ENCODE assay signal across 8 cellular contexts in the genomic region with DNA sequence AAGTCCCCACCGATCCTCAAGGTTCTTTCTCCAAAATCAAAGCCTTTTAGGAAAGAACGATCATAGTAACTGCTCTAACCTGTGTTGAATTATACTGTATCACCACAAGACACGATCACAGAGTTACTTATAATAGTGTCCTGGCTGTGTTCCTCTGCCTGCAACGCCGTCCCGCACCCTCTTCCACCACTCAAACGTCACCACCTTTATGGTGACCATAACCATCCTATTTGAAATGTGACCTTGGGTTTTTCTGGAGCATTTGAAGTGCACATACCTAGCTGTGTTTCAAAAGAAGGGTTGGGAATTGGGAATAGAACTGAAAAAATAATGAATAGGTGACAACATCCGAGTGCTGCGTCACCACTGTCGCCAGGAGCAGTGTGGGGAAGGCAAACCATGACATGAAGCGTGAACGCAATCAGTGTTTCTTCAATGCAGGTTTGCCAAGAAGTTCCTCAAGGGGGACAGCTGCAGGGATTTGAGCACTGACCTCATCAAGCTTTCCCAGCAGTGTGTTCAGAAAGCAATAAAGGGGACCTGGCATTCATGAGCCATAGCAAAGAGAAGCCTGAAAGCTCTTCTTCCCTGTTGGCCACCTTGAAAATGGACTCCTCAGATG. TPM values are rescaled to one million over a fixed set of nuclear protein-coding genes. Genes with fewer than 3 reads are reported as not detected.
DNase-seq lines count a peak whose midpoint lies in the region; ATAC-seq, FAIRE-seq and TF ChIP-seq lines count a peak whose summit lies in the region.

No MANE protein-coding gene starts in this region.

- H3K36me3 ChIP-seq in left lung: peaks cover 3 to 61% of the 10 kb centered on the region in 2 donors
- H3K36me3 ChIP-seq in thymus (ENCODE audit: control insufficient read depth, insufficient read depth): peaks cover 26% of the 10 kb centered on the region

- TF ChIP-seq POLR2A in H54 (IDR thresholded peaks at IDR 0.05; ENCODE audit: low read depth, low read length): no peak

- H3K27ac ChIP-seq in left lung (peak overlapping the region in 1 of 2 donors; percentile 92), thymus (ENCODE audit: low read depth) (no peak overlapping the region)

- H3K27me3 Mint-ChIP-seq in activated T-cell treated with anti-CD3 and anti-CD28 coated beads, Interleukin-2, amount 50 U/mL, for 24 hours: no peaks in the 10 kb centered on the region

- FAIRE-seq in H54 (lab: Jason Lieb, UNC): no peak

- peaks cover 0 to 21% of the 10 kb centered on the region in 2 donors for H3K4me1 ChIP-seq in left lung
- H3K4me1 ChIP-seq in thymus (ENCODE audit: control insufficient read depth, insufficient read depth, low read length): peaks cover 11% of the 10 kb centered on the region

- ATAC-seq in activated naive CD4-positive, alpha-beta T cell treated with anti-CD3 and anti-CD28 coated beads, Interleukin-2, amount 50 U/mL, for 72 hours: no peak
- no peak for ATAC-seq in left lung

- H3K4me1 Mint-ChIP-seq in activated T-cell treated with anti-CD3 and anti-CD28 coated beads, Interleukin-2, amount 50 U/mL, for 24 hours (ENCODE audit: low read depth): peaks cover 37% of the 10 kb centered on the region

- no peaks in the 10 kb centered on the region for H3K27me3 ChIP-seq in left lung
- no peaks in the 10 kb centered on the region for H3K27me3 ChIP-seq in thymus (ENCODE audit: control insufficient read depth, insufficient read depth)

- H3K36me3 Mint-ChIP-seq in activated T-cell treated with anti-CD3 and anti-CD28 coated beads, Interleukin-2, amount 50 U/mL, for 24 hours (ENCODE audit: low read depth): peaks cover 86% of the 10 kb centered on the region
- H3K36me3 Mint-ChIP-seq in activated naive CD4-positive, alpha-beta T cell treated with anti-CD3 and anti-CD28 coated beads, Interleukin-2, amount 50 U/mL, for 72 hours: peaks cover 26% of the 10 kb centered on the region in 2 donors

- DNase-seq in activated T-cell treated with anti-CD3 and anti-CD28 coated beads, Interleukin-2, amount 50 U/mL, for 24 hours: no peak
- DNase-seq in activated T-cell treated with anti-CD3 and anti-CD28 coated beads, Interleukin-2, amount 50 U/mL, for 1 hour: no peak
- no peak for DNase-seq in activated naive CD4-positive, alpha-beta T cell treated with anti-CD3 and anti-CD28 coated beads, Interleukin-2, amount 50 U/mL, for 72 hours (ENCODE audit: low spot score in 2 of 2)
- DNase-seq in left lung: no peak
- no peak for DNase-seq in NCI-H446 (lab: John Stamatoyannopoulos, UW)
- no peak for DNase-seq in glomerular visceral epithelial cell (ENCODE audit: extremely low spot score)
- no peak for DNase-seq in H54 (ENCODE audit: insufficient read length, low spot score)

- H3K9me3 ChIP-seq in left lung (no peaks in the 10 kb centered on the region), thymus (ENCODE audit: control insufficient read depth) (no peaks in the 10 kb centered on the region)

- peak overlapping the region; percentile 92 for H3K4me3 Mint-ChIP-seq in activated T-cell treated with anti-CD3 and anti-CD28 coated beads, Interleukin-2, amount 50 U/mL, for 24 hours

- intact Hi-C loops in left lung (cut with DNase I): no loop called here

- peak overlapping the region; percentile 87 for H3K27ac Mint-ChIP-seq in activated T-cell treated with anti-CD3 and anti-CD28 coated beads, Interleukin-2, amount 50 U/mL, for 24 hours
- peak overlapping the region; percentile 89 to 93 for H3K27ac Mint-ChIP-seq in activated naive CD4-positive, alpha-beta T cell treated with anti-CD3 and anti-CD28 coated beads, Interleukin-2, amount 50 U/mL, for 72 hours

- H3K4me3 ChIP-seq in left lung (peak overlapping the region; percentile 88 to 89), thymus (ENCODE audit: low read length) (peak overlapping the region; percentile 95)

- no peaks in the 10 kb centered on the region for H3K9me3 Mint-ChIP-seq in activated T-cell treated with anti-CD3 and anti-CD28 coated beads, Interleukin-2, amount 50 U/mL, for 24 hours
- H3K9me3 Mint-ChIP-seq in activated naive CD4-positive, alpha-beta T cell treated with anti-CD3 and anti-CD28 coated beads, Interleukin-2, amount 50 U/mL, for 72 hours: no peaks in the 10 kb centered on the region

- no peak for TF ChIP-seq CTCF in left lung (IDR thresholded peaks at IDR 0.05)

- WGBS in thymus: 94% methylated on average over 12 of the region's 12 CpGs

RNA-seq across cellular contexts. Expression of a gene that starts 0.8 kb away (rescaled TPM):
- 10 to 100 TPM; 18.4 to 22.6 TPM for total RNA-seq in activated naive CD4-positive, alpha-beta T cell treated with anti-CD3 and anti-CD28 coated beads, Interleukin-2, amount 50 U/mL, for 72 hours
- 10 to 100 TPM; 62.8 to 78.7 TPM for total RNA-seq in left lung
- polyA plus RNA-seq in thymus: 64.5 TPM

RNA-seq across cellular contexts. Expression of a gene that starts 17.0 kb away (rescaled TPM):
- total RNA-seq in activated naive CD4-positive, alpha-beta T cell treated with anti-CD3 and anti-CD28 coated beads, Interleukin-2, amount 50 U/mL, for 72 hours: 100 to 1,000 TPM; 163 to 174 TPM
- 10 to 100 TPM; 34.4 to 49.9 TPM for total RNA-seq in left lung
- polyA plus RNA-seq in thymus: 71.4 TPM

RNA-seq across cellular contexts. Expression of a gene that starts 26.2 kb away (rescaled TPM):
- total RNA-seq in activated naive CD4-positive, alpha-beta T cell treated with anti-CD3 and anti-CD28 coated beads, Interleukin-2, amount 50 U/mL, for 72 hours: 10 to 100 TPM; 45.5 to 54.1 TPM
- total RNA-seq in left lung: 10 to 100 TPM; 33.3 to 34.6 TPM
- 14.9 TPM for polyA plus RNA-seq in thymus
